ENCODE assay signal across 1 cellular context in genomic region chr5:95725937-95726810, GRCh38.
TF ChIP-seq lines count a peak whose summit lies in the region.

No MANE protein-coding gene starts in this region.

TF ChIP-seq in K562, 482 proteins besides CTCF, POLR2A, EP300 and RAD21 (continued from another document and continues in another):
- no peak for TF ChIP-seq ZNF512 (tag; IDR thresholded peaks at IDR 0.05)
- peak; percentile 83 for TF ChIP-seq C11orf30 (IDR thresholded peaks at IDR 0.05; ENCODE audit: low read depth)
- TF ChIP-seq THAP7 (CRISPR knock-in tag; IDR thresholded peaks at IDR 0.05) = no peak
- TF ChIP-seq SIRT6 (IDR thresholded peaks at IDR 0.05; ENCODE audit: low read depth, low read length) = no peak
- no peak for TF ChIP-seq CLOCK (CRISPR knock-in tag; IDR thresholded peaks at IDR 0.05; ENCODE audit: borderline replicate concordance)
- no peak for TF ChIP-seq RCOR1 (IDR thresholded peaks at IDR 0.05; ENCODE audit: borderline replicate concordance in 1 of 2, low read depth in 2 of 2, low read length in 2 of 2)
- no peak for TF ChIP-seq KLF1 (tag; IDR thresholded peaks at IDR 0.05)
- TF ChIP-seq ZNF592 (IDR thresholded peaks at IDR 0.05) = peak; percentile 70
- TF ChIP-seq ZC3H11A (IDR thresholded peaks at IDR 0.05; ENCODE audit: low read depth, low read length) = no peak
- TF ChIP-seq TEAD4 (IDR thresholded peaks at IDR 0.05; ENCODE audit: low read length) = no peak
- TF ChIP-seq TEAD4 (CRISPR knock-in tag; IDR thresholded peaks at IDR 0.05; ENCODE audit: borderline replicate concordance) = no peak
- no peak for TF ChIP-seq ZBTB17 (CRISPR knock-in tag; IDR thresholded peaks at IDR 0.05)
- TF ChIP-seq RNF219 (CRISPR knock-in tag; IDR thresholded peaks at IDR 0.05) = no peak
- no peak for TF ChIP-seq THAP12 (CRISPR knock-in tag; IDR thresholded peaks at IDR 0.05)
- no peak for TF ChIP-seq SREBF1 (IDR thresholded peaks at IDR 0.05; ENCODE audit: borderline replicate concordance, low read depth, low read length)
- TF ChIP-seq NFIX (CRISPR knock-in tag; IDR thresholded peaks at IDR 0.05; ENCODE audit: low read depth) = no peak
- TF ChIP-seq TBP (optimal IDR thresholded peaks at IDR 0.05; ENCODE audit: low read depth, low read length) = no peak
- TF ChIP-seq ZNF785 (CRISPR knock-in tag; IDR thresholded peaks at IDR 0.05) = no peak
- TF ChIP-seq HOXB6 (CRISPR knock-in tag; IDR thresholded peaks at IDR 0.05; ENCODE audit: borderline replicate concordance) = peak; percentile 57; the same call in 1 of the 2 replicates
- TF ChIP-seq EHMT2 (IDR thresholded peaks at IDR 0.05) = no peak
- no peak for TF ChIP-seq ARNT (IDR thresholded peaks at IDR 0.05)
- no peak for TF ChIP-seq POLR2AphosphoS5 (IDR thresholded peaks at IDR 0.05; ENCODE audit: control insufficient read depth, insufficient read depth, low read depth, low read length)
- no peak for TF ChIP-seq ELK1 (CRISPR knock-in tag; IDR thresholded peaks at IDR 0.05)
- no peak for TF ChIP-seq STAT5B (CRISPR knock-in tag; IDR thresholded peaks at IDR 0.05)
- TF ChIP-seq ZBTB40 (IDR thresholded peaks at IDR 0.05) = peak; percentile 71
- no peak for TF ChIP-seq ZBTB40 (CRISPR knock-in tag; IDR thresholded peaks at IDR 0.05)
- peak; percentile 93 for TF ChIP-seq ZNF316 (IDR thresholded peaks at IDR 0.05)
- peak; percentile 47; the same call in 1 of the 2 replicates for TF ChIP-seq FOXJ2 (tag; IDR thresholded peaks at IDR 0.05)
- no peak for TF ChIP-seq NCOA2 (IDR thresholded peaks at IDR 0.05; ENCODE audit: partially characterized antibody in 2 of 2)
- TF ChIP-seq CBX1 (IDR thresholded peaks at IDR 0.05; ENCODE audit: low read depth) = no peak
- no peak for TF ChIP-seq ZNF584 (CRISPR knock-in tag; IDR thresholded peaks at IDR 0.05; ENCODE audit: low read depth)
- peak; percentile 58 for TF ChIP-seq MAFK (IDR thresholded peaks at IDR 0.05; ENCODE audit: low read length)
- no peak for TF ChIP-seq ASH1L (IDR thresholded peaks at IDR 0.05; ENCODE audit: borderline replicate concordance, low read depth, partially characterized antibody)
